In genomic region chr1:159927887-159928431, GRCh38 we compare ENCODE assay signal across 27 cellular contexts. TPM values are rescaled to one million over a fixed set of nuclear protein-coding genes. Genes with fewer than 3 reads are reported as not detected.
A peak's percentile ranks its signal among the peaks of the same experiment; 100 is the strongest.
DNase-seq lines count a peak whose midpoint lies in the region; ATAC-seq, FAIRE-seq and TF ChIP-seq lines count a peak whose summit lies in the region.
"Had no signal": no experiment of that assay in that cellular context is flagged by ENCODE, and none has a peak within 500 bp of the region (broad histone marks: within the 10 kb centered on the region; RNA-seq: fewer than 3 reads in every experiment).

No MANE protein-coding gene starts in this region.

- no peak for ATAC-seq in GM18907 (IDR thresholded peaks at IDR 0.05; ENCODE audit: unreplicated experiment)
- ATAC-seq: activated CD8-positive, alpha-beta T cell treated with anti-CD3 and anti-CD28 coated beads for 36 hours; activated T-helper 17 cell treated with anti-CD3 and anti-CD28 coated beads, Interleukin-2, amount 50 U/mL, for 72 hours; effector memory CD8-positive, alpha-beta T cell; esophagus mucosa; gastroesophageal sphincter; GM23338; left colon; right cardiac atrium; stimulated activated effector memory CD8-positive, alpha-beta T cell treated with anti-CD3 and anti-CD28 coated beads, Interleukin-12 subunit alpha, Interleukin-12 subunit beta, amount 100 ng/mL, for 72 hours had no signal

- no peak overlapping the region for H2AK5ac ChIP-seq in trophoblast cell (ENCODE audit: low read length)

- H3K9me3 ChIP-seq in trophoblast cell (ENCODE audit: insufficient read depth, low read depth, low read length), result peaks cover 2% of the 10 kb centered on the region
- H3K9me3 ChIP-seq: colonic mucosa, gastroesophageal sphincter had no signal

- no peak overlapping the region for H2AFZ ChIP-seq in trophoblast cell (ENCODE audit: insufficient read depth, low read length, poor library complexity)
- H2AFZ ChIP-seq: GM23338 had no signal

- in situ Hi-C loops in brain microvascular endothelial cell (cut with HindIII; ENCODE audit: low pct_ligation_motif_present, low sequenced_read_pairs), result no loop called here

- DNase-seq in NCI-H2171 (lab: John Stamatoyannopoulos, UW), result peak; percentile 58
- DNase-seq in brain microvascular endothelial cell, result no peak
- DNase-seq in trophoblast cell, result no peak
- no peak for DNase-seq in HPDE6-E6E7 (ENCODE audit: extremely low spot score)
- no peak for DNase-seq in GM19239 (ENCODE audit: insufficient read length, low spot score)
- DNase-seq: activated CD4-positive, alpha-beta T cell treated with anti-CD3 and anti-CD28 coated beads for 1 hour; activated CD8-positive, alpha-beta T cell treated with anti-CD3 and anti-CD28 coated beads for 36 hours; amygdala; colonic mucosa; effector memory CD8-positive, alpha-beta T cell; hippocampal formation; left colon; NCI-H1048; NCI-H187; NCI-H774; right cardiac atrium; RPMI8226; stimulated activated CD4-positive, alpha-beta T cell treated with anti-CD3 and anti-CD28 coated beads, Interleukin-4, amount 100 ng/mL, for 24 hours had no signal

- H2BK5ac ChIP-seq in trophoblast cell (ENCODE audit: low read depth, low read length, poor library complexity), result no peak overlapping the region

- H3K79me1 ChIP-seq in trophoblast cell (ENCODE audit: low read length), result peaks cover 25% of the 10 kb centered on the region

- H3K14ac ChIP-seq in trophoblast cell (ENCODE audit: low read length), result peak overlapping the region; percentile 7

- no peak for FAIRE-seq in GM19239 (lab: Jason Lieb, UNC)
- FAIRE-seq: TTC549 had no signal

- H3K23ac ChIP-seq in trophoblast cell (ENCODE audit: low read length), result no peak overlapping the region

- H2BK12ac ChIP-seq in trophoblast cell (ENCODE audit: low read length), result no peak overlapping the region

- H3K4me3 ChIP-seq in GM12875 (ENCODE audit: low read depth, low read length), result no peak overlapping the region
- H3K4me3 ChIP-seq in brain microvascular endothelial cell (ENCODE audit: low read depth, low read length), result no peak overlapping the region
- no peak overlapping the region for H3K4me3 ChIP-seq in trophoblast cell (ENCODE audit: low read depth, low read length)
- H3K4me3 ChIP-seq: colonic mucosa, gastroesophageal sphincter, GM23338 had no signal

- H3K79me2 ChIP-seq in trophoblast cell (ENCODE audit: control insufficient read depth, insufficient read depth, low read length, poor library complexity), result peaks cover 20% of the 10 kb centered on the region

- H3K27ac ChIP-seq in brain microvascular endothelial cell, result no peak overlapping the region
- H3K27ac ChIP-seq in trophoblast cell (ENCODE audit: low read depth, low read length), result no peak overlapping the region
- H3K27ac ChIP-seq: colonic mucosa, gastroesophageal sphincter had no signal

- no peak overlapping the region for H3K18ac ChIP-seq in trophoblast cell (ENCODE audit: low read length)

- peaks cover 11 to 16% of the 10 kb centered on the region in 2 experiments for H3K4me1 ChIP-seq in trophoblast cell (ENCODE audit: control insufficient read depth in 1 of 2, insufficient read depth in 2 of 2, low read length in 2 of 2)
- H3K4me1 ChIP-seq: colonic mucosa had no signal

- H3K4ac ChIP-seq in trophoblast cell (ENCODE audit: low read depth, low read length), result no peak overlapping the region

- H3K36me3 ChIP-seq in brain microvascular endothelial cell (replicated peaks) (no peaks in the 10 kb centered on the region), trophoblast cell (ENCODE audit: control insufficient read depth in 1 of 2, insufficient read depth in 2 of 2, low read length in 2 of 2) (peaks cover 10 to 12% of the 10 kb centered on the region in 2 experiments)
- H3K36me3 ChIP-seq: colonic mucosa, gastroesophageal sphincter had no signal

- H4K8ac ChIP-seq in trophoblast cell (ENCODE audit: low read depth, low read length), result no peak overlapping the region

- TF ChIP-seq CTCF in GM12875 (IDR thresholded peaks at IDR 0.05; ENCODE audit: borderline replicate concordance, insufficient read depth, low read depth, low read length), result 0 out of 2 replicates have a peak, but pooled peaks have one; percentile 9
- peak; percentile 21 for TF ChIP-seq CTCF in brain microvascular endothelial cell (IDR thresholded peaks at IDR 0.05; ENCODE audit: low read depth, low read length, missing control alignments)

- H2BK120ac ChIP-seq in trophoblast cell (ENCODE audit: insufficient read depth, low read length, poor library complexity), result no peak overlapping the region

- no peak overlapping the region for H3K9ac ChIP-seq in trophoblast cell (ENCODE audit: low read length)

- no peak overlapping the region for H3K4me2 ChIP-seq in trophoblast cell (ENCODE audit: low read length)
- H3K4me2 ChIP-seq: GM23338 had no signal

- no peak overlapping the region for H4K91ac ChIP-seq in trophoblast cell (ENCODE audit: low read depth, low read length)

- WGBS in trophoblast cell (ENCODE audit: extremely low coverage, insufficient coverage, insufficient read length), result no CpG with 5 or more reads among the region's 12 CpGs

- no peaks in the 10 kb centered on the region for H3K27me3 ChIP-seq in brain microvascular endothelial cell (replicated peaks)
- H3K27me3 ChIP-seq in trophoblast cell (ENCODE audit: insufficient read depth, low read length), result no peaks in the 10 kb centered on the region
- H3K27me3 ChIP-seq: colonic mucosa had no signal

- no peak overlapping the region for H4K12ac ChIP-seq in trophoblast cell (ENCODE audit: low read depth, low read length)

RNA-seq across cellular contexts. Expression of gene TAGLN2, which starts 2.7 kb away (rescaled TPM):
- polyA plus RNA-seq in trophoblast cell (2013), result 498 and 501 TPM in 2 replicates

RNA-seq across cellular contexts. Expression of gene IGSF9, which starts 17.5 kb away (rescaled TPM):
- polyA plus RNA-seq in trophoblast cell (2013), result 2.0 and 2.3 TPM in 2 replicates
- polyA plus RNA-seq: CD14-positive monocyte had no signal

RNA-seq across cellular contexts. Expression of gene SLAMF9, which starts 26.1 kb away (rescaled TPM):
- polyA plus RNA-seq in trophoblast cell (2013), result not detected in 2 replicates
- polyA plus RNA-seq: CD14-positive monocyte, GM23338, right cardiac atrium had no signal

RNA-seq across cellular contexts. Expression of gene CFAP45, which starts 28.0 kb away (rescaled TPM):
- 2.0 and 2.1 TPM in 2 replicates for polyA plus RNA-seq in trophoblast cell (2013)
